Comparison of ENCODE assay signal across 13 cellular contexts in genomic region chr9:98107926-98108325, GRCh38. TPM values are rescaled to one million over a fixed set of nuclear protein-coding genes. Genes with fewer than 3 reads are reported as not detected.
DNase-seq lines count a peak whose midpoint lies in the region; ATAC-seq and TF ChIP-seq lines count a peak whose summit lies in the region.
"Had no signal": no experiment of that assay in that cellular context is flagged by ENCODE, and none has a peak within 500 bp of the region (broad histone marks: within the 10 kb centered on the region; RNA-seq: fewer than 3 reads in every experiment).

No MANE protein-coding gene starts in this region.

- peaks cover 60% of the 10 kb centered on the region for H3K36me3 Mint-ChIP-seq in activated CD4-positive, alpha-beta memory T cell treated with anti-CD3 and anti-CD28 coated beads for 36 hours

- H3K4me1 Mint-ChIP-seq in activated CD4-positive, alpha-beta memory T cell treated with anti-CD3 and anti-CD28 coated beads for 36 hours (ENCODE audit: low read depth), result peaks cover 82% of the 10 kb centered on the region

- ATAC-seq in GM18517 (IDR thresholded peaks at IDR 0.05; ENCODE audit: unreplicated experiment) (peak; percentile 19), HG02885 (IDR thresholded peaks at IDR 0.05; ENCODE audit: poor library complexity, unreplicated experiment) (peak; percentile 24), HG02970 (IDR thresholded peaks at IDR 0.05; ENCODE audit: low FRiP score, unreplicated experiment) (no peak)

- peak overlapping the region in 1 of 2 experiments; percentile 12 for H3K4me3 ChIP-seq in neutrophil (ENCODE audit: low read depth in 1 of 2, low read length in 1 of 2)
- H3K4me3 ChIP-seq: MG63, ovary had no signal

- peak overlapping the region; percentile 82 for H3K27ac ChIP-seq in neutrophil
- H3K27ac ChIP-seq: ovary, VCaP had no signal

- DNase-seq in activated CD4-positive, alpha-beta memory T cell treated with anti-CD3 and anti-CD28 coated beads for 36 hours, result no peak
- no peak for DNase-seq in iPS-NIHi11 (ENCODE audit: low spot score)
- DNase-seq in DMS53 (lab: John Stamatoyannopoulos, UW), result no peak
- DNase-seq: anterior cingulate cortex, erythroblast, kidney, MG63, ovary had no signal

- H3K27me3 ChIP-seq in neutrophil, result no peaks in the 10 kb centered on the region
- H3K27me3 ChIP-seq: MG63, ovary had no signal

- peak overlapping the region; percentile 97 for H3K27ac Mint-ChIP-seq in activated CD4-positive, alpha-beta memory T cell treated with anti-CD3 and anti-CD28 coated beads for 36 hours

- intact Hi-C loops in activated CD4-positive, alpha-beta memory T cell treated with anti-CD3 and anti-CD28 coated beads for 36 hours (cut with micrococcal nuclease), result loop anchor here (1.0 kb wide), 1 partner anchor 10 kb away; no protein-coding TSS in a partner anchor

- CTCF ChIA-PET in activated CD4-positive, alpha-beta memory T cell treated with anti-CD3 and anti-CD28 coated beads for 36 hours (lab: Charles Lee), result interaction anchor here (0.6 to 2.2 kb wide), 3 partner anchors 10 to 1033 kb away, joined by 3 to 10 read pairs (median 5); partner anchors contain the start of gene TRIM14

- TF ChIP-seq CTCF in neutrophil (IDR thresholded peaks at IDR 0.05), result no peak

- H3K4me1 ChIP-seq in neutrophil (ENCODE audit: control insufficient read depth in 1 of 2, insufficient read depth in 1 of 2, low read depth in 1 of 2, low read length in 1 of 2), result peaks cover 41 to 57% of the 10 kb centered on the region in 2 experiments

- H3K4me3 Mint-ChIP-seq in activated CD4-positive, alpha-beta memory T cell treated with anti-CD3 and anti-CD28 coated beads for 36 hours, result no peak overlapping the region

- POLR2A ChIA-PET in activated CD4-positive, alpha-beta memory T cell treated with anti-CD3 and anti-CD28 coated beads for 36 hours (lab: Charles Lee), result interaction anchor here (0.8 to 3.3 kb wide), 4 partner anchors 10 to 123 kb away, joined by 3 to 26 read pairs (median 6); partner anchors contain the start of genes NANS and TRIM14

- H3K36me3 ChIP-seq in neutrophil, result no peaks in the 10 kb centered on the region
- H3K36me3 ChIP-seq: ovary had no signal

- no peaks in the 10 kb centered on the region for H3K27me3 Mint-ChIP-seq in activated CD4-positive, alpha-beta memory T cell treated with anti-CD3 and anti-CD28 coated beads for 36 hours

- no peaks in the 10 kb centered on the region for H3K9me3 ChIP-seq in neutrophil
- H3K9me3 ChIP-seq: MG63, ovary had no signal

- H3K9me3 Mint-ChIP-seq in activated CD4-positive, alpha-beta memory T cell treated with anti-CD3 and anti-CD28 coated beads for 36 hours, result no peaks in the 10 kb centered on the region

RNA-seq across cellular contexts. Expression of gene TRIM14, which starts 11.1 kb away (rescaled TPM):
- total RNA-seq in activated CD4-positive, alpha-beta memory T cell treated with anti-CD3 and anti-CD28 coated beads for 36 hours, result 10 to 100 TPM; 49.1 to 52.7 TPM

RNA-seq across cellular contexts. Expression of gene NANS, which starts 51.4 kb away (rescaled TPM):
- total RNA-seq in activated CD4-positive, alpha-beta memory T cell treated with anti-CD3 and anti-CD28 coated beads for 36 hours, result 10 to 100 TPM; 48.4 to 51.9 TPM
